ENCODE assay signal across 8 cellular contexts in genomic region chr21:33196956-33197374, GRCh38. TPM values are rescaled to one million over a fixed set of nuclear protein-coding genes. Genes with fewer than 3 reads are reported as not detected.
DNase-seq lines count a peak whose midpoint lies in the region; ATAC-seq and TF ChIP-seq lines count a peak whose summit lies in the region.

No MANE protein-coding gene starts in this region.

- H3K9me3 ChIP-seq in MM.1S (replicated peaks; ENCODE audit: insufficient read depth, low read length) (no peaks in the 10 kb centered on the region), adrenal gland (replicated peaks in 1 of 3) (no peaks in the 10 kb centered on the region)

- H3K36me3 ChIP-seq in MM.1S (replicated peaks; ENCODE audit: insufficient read depth, low read length) = no peaks in the 10 kb centered on the region
- H3K36me3 ChIP-seq in adrenal gland (replicated peaks in 1 of 2) = no peaks in the 10 kb centered on the region

- TF ChIP-seq CTCF in MM.1S (IDR thresholded peaks at IDR 0.05; ENCODE audit: low read length) (peak; percentile 93), adrenal gland (IDR thresholded peaks at IDR 0.05) (peak; percentile 75 to 89 (median 83))

- H3K4me3 ChIP-seq in MM.1S (ENCODE audit: low read length) (no peak overlapping the region), adrenal gland (peak overlapping the region in 1 of 4 donors; percentile 29)

- H3K4me1 ChIP-seq in MM.1S (ENCODE audit: low read length) (peaks cover 13% of the 10 kb centered on the region), adrenal gland (replicated peaks in 1 of 2) (peaks cover 12 to 24% of the 10 kb centered on the region in 2 donors)

- peak overlapping the region; percentile 34; the same call in 1 of the 2 replicates for H3K4me2 ChIP-seq in MM.1S (ENCODE audit: low read depth, low read length)

- H3F3A ChIP-seq in MM.1S (ENCODE audit: insufficient read depth, low read length) = no peaks in the 10 kb centered on the region

- no peaks in the 10 kb centered on the region for H4K20me1 ChIP-seq in MM.1S (ENCODE audit: insufficient read depth, low read length)

- no peaks in the 10 kb centered on the region for H3K79me2 ChIP-seq in MM.1S (ENCODE audit: low read length)

- TF ChIP-seq POLR2A in adrenal gland (IDR thresholded peaks at IDR 0.05) = no peak

- 4 to 12% (median 5%) methylated on average over 6 to 13 of the region's 13 CpGs for WGBS in adrenal gland, 4 donors

- H3K27me3 ChIP-seq in MM.1S (replicated peaks; ENCODE audit: insufficient read depth, low read length) (no peaks in the 10 kb centered on the region), adrenal gland (no peaks in the 10 kb centered on the region)

- H2AFZ ChIP-seq in MM.1S (ENCODE audit: low read length) = peak overlapping the region; percentile 13

- ATAC-seq in left ventricle myocardium superior = peak; percentile 77
- ATAC-seq in HG03565 (IDR thresholded peaks at IDR 0.05; ENCODE audit: unreplicated experiment) = no peak
- no peak for ATAC-seq in HG03108 (IDR thresholded peaks at IDR 0.05; ENCODE audit: unreplicated experiment)

- H3K27ac ChIP-seq in MM.1S (ENCODE audit: low read length) (no peak overlapping the region), adrenal gland (peak overlapping the region in 3 of 5 donors; percentile 45 to 75 (median 72))

- DNase-seq in EL (peak; percentile 66), MM.1S (peak; percentile 81), SK-N-DZ (ENCODE audit: low spot score) (peak; percentile 61), adrenal gland (peak; percentile 71 to 85 (median 79)), left ventricle myocardium superior (peak; percentile 63), putamen (ENCODE audit: low spot score) (peak; percentile 75)

- intact Hi-C loops in adrenal gland (cut with DNase I) (loop anchor here in 1 of 2 donors (5.0 to 10.0 kb wide), 2 partner anchors 255 to 362 kb away; no protein-coding TSS in a partner anchor), left ventricle myocardium superior (cut with micrococcal nuclease) (loop anchor here (5.0 to 10.0 kb wide), 3 partner anchors 170 to 252 kb away; no protein-coding TSS in a partner anchor)

- H3K9me2 ChIP-seq in MM.1S (replicated peaks; ENCODE audit: insufficient read depth, low read length) = no peaks in the 10 kb centered on the region

- no peak overlapping the region for H3K9ac ChIP-seq in MM.1S (ENCODE audit: low read length)

RNA-seq across cellular contexts. Expression of gene IFNAR2, which starts 32.8 kb away (rescaled TPM):
- polyA plus RNA-seq in SK-N-DZ (2014; cell fraction: cytosol; rRNA removed) = 6.5 and 6.7 TPM in 2 replicates
- polyA plus RNA-seq in SK-N-DZ (2014; cell fraction: nucleus; rRNA removed) = 10.7 and 16.4 TPM in 2 replicates
- total RNA-seq in adrenal gland (10 to 100 TPM in 6 of 8 donors, 1 to 10 TPM in 2; 5.9 to 29.7 (median 14.5) TPM), left ventricle myocardium superior (9.2 TPM)
- polyA plus RNA-seq in adrenal gland = 10 to 100 TPM; 11.4 to 16.3 (median 16.1) TPM
